1 cellular context compared by ENCODE assay signal in genomic region chr20:6055161-6055783, GRCh38.
TF ChIP-seq lines count a peak whose summit lies in the region.

No MANE protein-coding gene starts in this region.

TF ChIP-seq in K562, 482 proteins besides CTCF, POLR2A, EP300 and RAD21 (continued from another document and continues in another):
- peak; percentile 74 for TF ChIP-seq PKNOX1 (IDR thresholded peaks at IDR 0.05)
- TF ChIP-seq MEIS2 (IDR thresholded peaks at IDR 0.05; ENCODE audit: partially characterized antibody) = peak; percentile 53
- TF ChIP-seq BRF2 (IDR thresholded peaks at IDR 0.05; ENCODE audit: borderline replicate concordance, insufficient read depth, insufficient read length) = no peak
- peak; percentile 87 for TF ChIP-seq LEF1 (IDR thresholded peaks at IDR 0.05)
- no peak for TF ChIP-seq XRCC3 (IDR thresholded peaks at IDR 0.05)
- no peak for TF ChIP-seq SMAD1 (IDR thresholded peaks at IDR 0.05; ENCODE audit: low read depth, low read length, partially characterized antibody)
- peak; percentile 43; the same call in 1 of the 2 replicates for TF ChIP-seq CBFA2T3 (IDR thresholded peaks at IDR 0.05)
- TF ChIP-seq NFE2 (IDR thresholded peaks at IDR 0.05; ENCODE audit: low read depth) = no peak
- no peak for TF ChIP-seq MITF (IDR thresholded peaks at IDR 0.05)
- no peak for TF ChIP-seq SMAD2 (IDR thresholded peaks at IDR 0.05; ENCODE audit: low read depth, low read length)
- no peak for TF ChIP-seq ZNF518B (CRISPR knock-in tag; IDR thresholded peaks at IDR 0.05)
- TF ChIP-seq NFRKB (IDR thresholded peaks at IDR 0.05; ENCODE audit: low read depth) = no peak
- TF ChIP-seq HNRNPK (IDR thresholded peaks at IDR 0.05; ENCODE audit: low read depth, low read length, poor library complexity, severe bottlenecking) = no peak
- no peak for TF ChIP-seq SMAD4 (CRISPR knock-in tag; conservative IDR thresholded peaks at IDR 0.05)
- TF ChIP-seq GTF2E2 (tag; IDR thresholded peaks at IDR 0.05) = no peak
- TF ChIP-seq SMARCE1 (IDR thresholded peaks at IDR 0.05) = no peak
- TF ChIP-seq ZNF143 (CRISPR knock-in tag; IDR thresholded peaks at IDR 0.05) = no peak
- TF ChIP-seq ZMIZ1 (IDR thresholded peaks at IDR 0.05; ENCODE audit: low read depth in 2 of 2, low read length in 2 of 2) = no peak
- no peak for TF ChIP-seq PHB2 (IDR thresholded peaks at IDR 0.05; ENCODE audit: low read depth)
- TF ChIP-seq KLF16 (IDR thresholded peaks at IDR 0.05) = no peak
- TF ChIP-seq ZNF407 (IDR thresholded peaks at IDR 0.05; ENCODE audit: low read depth) = no peak
- no peak for TF ChIP-seq RBBP5 (IDR thresholded peaks at IDR 0.05; ENCODE audit: borderline replicate concordance, insufficient read depth, low read length, poor library complexity, severe bottlenecking)
- TF ChIP-seq ZNF398 (CRISPR knock-in tag; IDR thresholded peaks at IDR 0.05) = no peak
- TF ChIP-seq PHF21A (IDR thresholded peaks at IDR 0.05; ENCODE audit: borderline replicate concordance, low read depth) = no peak
- TF ChIP-seq ELK1 (CRISPR knock-in tag; IDR thresholded peaks at IDR 0.05) = no peak
- TF ChIP-seq U2AF1 (optimal IDR thresholded peaks at IDR 0.05; ENCODE audit: low read depth, low read length) = no peak
- no peak for TF ChIP-seq PHF20 (IDR thresholded peaks at IDR 0.05; ENCODE audit: partially characterized antibody)
- no peak for TF ChIP-seq RNF2 (IDR thresholded peaks at IDR 0.05)
